In the genomic region with DNA sequence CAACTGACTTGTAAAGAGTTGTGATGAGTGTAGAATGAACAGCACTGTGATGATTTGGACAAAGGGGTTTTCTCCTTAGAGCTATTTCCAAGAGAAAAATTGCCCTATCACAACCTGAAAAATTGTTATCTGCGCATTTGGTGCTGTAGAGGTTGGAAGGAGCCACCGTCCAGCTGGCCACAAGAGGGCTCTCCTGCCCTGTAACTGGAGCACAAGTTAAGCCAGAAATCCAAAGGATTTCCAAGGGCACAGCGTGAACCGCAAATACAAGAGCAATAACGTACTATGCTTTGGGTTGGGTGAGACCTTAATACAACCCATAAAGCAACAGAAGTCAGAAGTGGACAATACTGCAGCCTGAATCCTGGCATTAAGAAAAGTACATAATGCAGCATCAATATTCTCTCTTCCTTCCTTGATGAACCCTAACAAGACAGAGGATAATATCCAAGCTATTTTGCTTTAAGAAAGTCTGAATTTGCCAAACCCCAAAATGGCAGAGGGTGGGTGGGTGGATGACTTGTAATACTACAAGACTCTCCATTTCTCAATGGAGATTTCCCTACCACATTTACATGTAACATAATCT, we compare ENCODE assay signal across 1 cellular context.
TF ChIP-seq lines count a peak whose summit lies in the region.

No MANE protein-coding gene starts in this region.

TF ChIP-seq in IMR-90, 13 proteins besides CTCF, POLR2A, EP300 and RAD21:
- TF ChIP-seq, protein P1, sequence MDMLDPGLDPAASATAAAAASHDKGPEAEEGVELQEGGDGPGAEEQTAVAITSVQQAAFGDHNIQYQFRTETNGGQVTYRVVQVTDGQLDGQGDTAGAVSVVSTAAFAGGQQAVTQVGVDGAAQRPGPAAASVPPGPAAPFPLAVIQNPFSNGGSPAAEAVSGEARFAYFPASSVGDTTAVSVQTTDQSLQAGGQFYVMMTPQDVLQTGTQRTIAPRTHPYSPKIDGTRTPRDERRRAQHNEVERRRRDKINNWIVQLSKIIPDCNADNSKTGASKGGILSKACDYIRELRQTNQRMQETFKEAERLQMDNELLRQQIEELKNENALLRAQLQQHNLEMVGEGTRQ (IDR thresholded peaks at IDR 0.05; ENCODE audit: low read depth, low read length), result no peak
- TF ChIP-seq, protein P2, sequence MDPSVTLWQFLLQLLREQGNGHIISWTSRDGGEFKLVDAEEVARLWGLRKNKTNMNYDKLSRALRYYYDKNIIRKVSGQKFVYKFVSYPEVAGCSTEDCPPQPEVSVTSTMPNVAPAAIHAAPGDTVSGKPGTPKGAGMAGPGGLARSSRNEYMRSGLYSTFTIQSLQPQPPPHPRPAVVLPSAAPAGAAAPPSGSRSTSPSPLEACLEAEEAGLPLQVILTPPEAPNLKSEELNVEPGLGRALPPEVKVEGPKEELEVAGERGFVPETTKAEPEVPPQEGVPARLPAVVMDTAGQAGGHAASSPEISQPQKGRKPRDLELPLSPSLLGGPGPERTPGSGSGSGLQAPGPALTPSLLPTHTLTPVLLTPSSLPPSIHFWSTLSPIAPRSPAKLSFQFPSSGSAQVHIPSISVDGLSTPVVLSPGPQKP (IDR thresholded peaks at IDR 0.05; ENCODE audit: borderline replicate concordance, low read depth, low read length), result no peak
- peak; percentile 82 for TF ChIP-seq SMC3 (IDR thresholded peaks at IDR 0.05; ENCODE audit: low read depth, low read length)
- no peak for TF ChIP-seq NFE2L2 (IDR thresholded peaks at IDR 0.05; ENCODE audit: low read depth, low read length)
